ENCODE assay signal across 16 cellular contexts in the genomic region with DNA sequence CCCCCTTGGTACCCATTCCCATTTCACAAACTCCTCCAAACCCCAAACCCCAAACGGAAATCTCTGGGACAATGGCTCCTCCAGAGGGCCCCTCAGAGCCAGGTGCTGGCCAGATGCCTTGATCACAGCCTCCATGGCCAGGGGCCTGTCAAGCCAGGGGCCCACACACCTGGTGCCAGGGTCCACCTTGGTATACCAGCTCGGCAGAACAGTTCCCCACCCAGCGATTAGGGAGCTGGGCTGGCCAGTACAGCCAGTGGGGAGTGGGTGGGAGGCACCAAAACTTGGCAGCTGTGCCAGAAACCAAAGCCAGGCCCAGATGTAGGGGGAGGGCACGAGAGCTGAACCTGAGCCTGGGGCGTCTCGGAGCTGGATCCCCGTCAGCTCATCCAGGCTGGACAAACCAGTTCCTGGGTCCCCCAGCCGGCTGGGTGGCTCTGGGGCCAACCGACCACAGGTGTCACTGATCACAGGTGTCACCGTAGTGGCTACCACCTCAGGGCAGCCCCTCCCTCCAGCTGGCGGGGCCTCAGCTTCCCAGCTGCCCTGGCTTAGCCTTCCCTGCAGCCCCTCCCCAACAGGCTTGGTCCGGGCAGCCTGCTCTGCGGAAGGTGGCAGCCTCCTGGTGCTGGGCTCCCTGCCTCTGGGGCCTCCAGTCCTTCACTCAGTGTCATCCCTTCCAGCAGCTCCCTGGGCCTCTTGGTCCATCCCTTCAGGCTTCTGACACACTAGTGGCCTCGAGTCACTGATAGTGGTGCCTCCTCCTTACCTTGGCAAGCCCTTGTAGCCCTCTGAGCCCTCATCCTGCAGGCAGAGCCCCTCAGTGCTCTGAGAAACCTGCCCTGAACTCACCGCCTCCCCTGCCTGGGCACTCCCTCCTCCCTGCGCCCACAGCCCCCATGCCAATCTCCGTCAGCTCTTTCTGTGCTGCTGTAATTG. TPM values are rescaled to one million over a fixed set of nuclear protein-coding genes. Genes with fewer than 3 reads are reported as not detected.
DNase-seq lines count a peak whose midpoint lies in the region; ATAC-seq, FAIRE-seq and TF ChIP-seq lines count a peak whose summit lies in the region.
"Had no signal": no experiment of that assay in that cellular context is flagged by ENCODE, and none has a peak within 500 bp of the region (broad histone marks: within the 10 kb centered on the region; RNA-seq: fewer than 3 reads in every experiment).

No MANE protein-coding gene starts in this region.

- H2BK12ac ChIP-seq in H1 (ENCODE audit: low read depth, low read length) = peak overlapping the region; percentile 94

- peak overlapping the region; percentile 96 for H2BK5ac ChIP-seq in H1 (ENCODE audit: low read depth, low read length)

- CTCF ChIA-PET in MCF 10A (lab: Yijun Ruan, JAX) = interaction anchor here (0.9 to 3.1 kb wide), 4 partner anchors 13 to 616 kb away, joined by 3 to 11 read pairs (median 5); no protein-coding TSS in a partner anchor
- CTCF ChIA-PET in H1 (lab: Charles Lee; ENCODE audit: partially characterized antibody) = interaction anchor here (0.7 to 12.9 kb wide), 10 partner anchors 8 to 141 kb away, joined by 3 to 189 read pairs (median 10); a partner anchor contains a TSS
- CTCF ChIA-PET in activated CD4-positive, alpha-beta T cell treated with anti-CD3 and anti-CD28 coated beads, Interleukin-2, amount 10 ng/mL, durations not matched to agents 7 days and 5 days (lab: Charles Lee) = interaction anchor here (1.0 kb wide), 1 partner anchor 33 kb away, joined by 3 read pairs; no protein-coding TSS in a partner anchor

- no peak overlapping the region for H3K9ac ChIP-seq in H1 (replicated peaks in 1 of 4; ENCODE audit: extremely low read depth in 1 of 4, low read depth in 3 of 4, low read length in 3 of 4)

- intact Hi-C loops in breast epithelium (cut with DNase I; ENCODE audit: low total_unique reads) = no loop called here
- intact Hi-C loops in MCF 10A (cut with micrococcal nuclease) = no loop called here
- intact Hi-C loops in mucosa of descending colon (cut with DNase I, micrococcal nuclease) = no loop called here

- H4K91ac ChIP-seq in H1 (replicated peaks; ENCODE audit: insufficient read length, low read length) = peak overlapping the region; percentile 99

- no peaks in the 10 kb centered on the region for H3K27me3 Mint-ChIP-seq in MCF 10A (ENCODE audit: insufficient read depth, unreplicated experiment)
- H3K27me3 Mint-ChIP-seq in activated CD4-positive, alpha-beta T cell treated with anti-CD3 and anti-CD28 coated beads, Interleukin-2, amount 10 ng/mL, durations not matched to agents 7 days and 5 days = no peaks in the 10 kb centered on the region

- 91% methylated on average over 17 of the region's 17 CpGs; no CpG with 5 or more reads in 1 of the 2 experiments for WGBS in H1 (ENCODE audit: extremely low coverage in 1 of 2, insufficient coverage in 1 of 2, insufficient read length in 1 of 2, insufficient replicate concordance in 2 of 2, low coverage in 1 of 2, low lambda C conversion rate in 2 of 2, missing lambda C conversion rate in 1 of 2), 2 experiments

- H3K27ac Mint-ChIP-seq in MCF 10A (ENCODE audit: low read depth, unreplicated experiment) = no peak overlapping the region
- H3K27ac Mint-ChIP-seq in activated CD4-positive, alpha-beta T cell treated with anti-CD3 and anti-CD28 coated beads, Interleukin-2, amount 10 ng/mL, durations not matched to agents 7 days and 5 days = no peak overlapping the region

- peak overlapping the region; percentile 71 for H3K18ac ChIP-seq in H1 (ENCODE audit: extremely low read depth, low read length)

- no peaks in the 10 kb centered on the region for H3K27me3 ChIP-seq in breast epithelium
- H3K27me3 ChIP-seq in H1 (replicated peaks in 1 of 4; ENCODE audit: control insufficient read depth in 3 of 4, extremely low read depth in 1 of 4, insufficient read depth in 3 of 4, low read length in 3 of 4) = no peaks in the 10 kb centered on the region
- H3K27me3 ChIP-seq: adrenal gland had no signal

- TF ChIP-seq CTCF in breast epithelium (IDR thresholded peaks at IDR 0.05) = no peak
- no peak for TF ChIP-seq CTCF in MCF 10A (IDR thresholded peaks at IDR 0.05; ENCODE audit: unreplicated experiment)
- TF ChIP-seq CTCF in H1 (IDR thresholded peaks at IDR 0.05; ENCODE audit: control extremely low read depth in 1 of 3, insufficient read depth in 1 of 3, low read depth in 1 of 3, low read length in 3 of 3) = no peak
- TF ChIP-seq CTCF in mucosa of descending colon (IDR thresholded peaks at IDR 0.05) = no peak

- H2AK5ac ChIP-seq in H1 (ENCODE audit: low read depth, low read length) = peak overlapping the region; percentile 96

- no peaks in the 10 kb centered on the region for H3K36me3 ChIP-seq in breast epithelium
- H3K36me3 ChIP-seq in H1 (ENCODE audit: control insufficient read depth in 2 of 4, insufficient read depth in 4 of 4, low read length in 3 of 4) = peaks cover 9 to 29% (median 20%) of the 10 kb centered on the region in 4 experiments; a peak in 7 of 8 replicates
- H3K36me3 ChIP-seq in mucosa of descending colon (ENCODE audit: low read depth) = no peaks in the 10 kb centered on the region
- H3K36me3 ChIP-seq: adrenal gland had no signal

- H3K4me1 ChIP-seq in breast epithelium (peaks cover 15 to 38% of the 10 kb centered on the region in 2 donors), H1 (replicated peaks in 1 of 4; ENCODE audit: control insufficient read depth in 3 of 4, insufficient read depth in 4 of 4, low read length in 3 of 4) (peaks cover 12 to 53% (median 29%) of the 10 kb centered on the region in 4 experiments), mucosa of descending colon (ENCODE audit: low read depth) (peaks cover 15% of the 10 kb centered on the region)

- H4K8ac ChIP-seq in H1 (ENCODE audit: extremely low read depth, insufficient read depth, low read length) = peak overlapping the region; percentile 75

- peaks cover 0 to 23% of the 10 kb centered on the region in 2 experiments; a peak in 2 of 4 replicates for H3K79me2 ChIP-seq in H1 (ENCODE audit: control insufficient read depth in 1 of 2, insufficient read depth in 2 of 2, low read length in 2 of 2)

- ATAC-seq in mucosa of descending colon (peak; percentile 14), GM21390 (IDR thresholded peaks at IDR 0.05; ENCODE audit: unreplicated experiment) (no peak), GM18867 (IDR thresholded peaks at IDR 0.05; ENCODE audit: unreplicated experiment) (no peak)

- peak overlapping the region; percentile 22 for H3K56ac ChIP-seq in H1 (replicated peaks; ENCODE audit: insufficient read length, low read depth, low read length)

- peaks cover 7% of the 10 kb centered on the region for H3K79me1 ChIP-seq in H1 (ENCODE audit: low read depth, low read length)

- no peaks in the 10 kb centered on the region for H3K36me3 Mint-ChIP-seq in MCF 10A (ENCODE audit: insufficient read depth, unreplicated experiment)
- H3K36me3 Mint-ChIP-seq in activated CD4-positive, alpha-beta T cell treated with anti-CD3 and anti-CD28 coated beads, Interleukin-2, amount 10 ng/mL, durations not matched to agents 7 days and 5 days (ENCODE audit: low read depth) = no peaks in the 10 kb centered on the region

- no peaks in the 10 kb centered on the region for H3K23me2 ChIP-seq in H1 (ENCODE audit: low read depth, low read length)

- H4K5ac ChIP-seq in H1 (ENCODE audit: insufficient read length, low read depth, low read length) = peak overlapping the region; percentile 59

- POLR2A ChIA-PET in MCF 10A (lab: Yijun Ruan, JAX) = no interaction called here
- POLR2A ChIA-PET in H1 (lab: Charles Lee; ENCODE audit: partially characterized antibody) = interaction anchor here (1.2 to 40.7 kb wide), 10 partner anchors 8 to 80 kb away, joined by 3 to 1250 read pairs (median 7); a partner anchor contains a TSS
- POLR2A ChIA-PET in activated CD4-positive, alpha-beta T cell treated with anti-CD3 and anti-CD28 coated beads, Interleukin-2, amount 10 ng/mL, durations not matched to agents 7 days and 5 days (lab: Charles Lee) = no interaction called here

- BruUV-seq in MCF 10A (replicated peaks; lab: Mats Ljungman, UMichigan) = no TSS peak

- H3K9me3 ChIP-seq in breast epithelium (no peaks in the 10 kb centered on the region), H1 (ENCODE audit: insufficient read depth in 2 of 2, low read depth in 1 of 2, low read length in 1 of 2) (no peaks in the 10 kb centered on the region), mucosa of descending colon (no peaks in the 10 kb centered on the region)
- H3K9me3 ChIP-seq: adrenal gland had no signal

- no peak for TF ChIP-seq RAD21 in H1 (IDR thresholded peaks at IDR 0.05 in 1 of 2, conservative IDR thresholded peaks at IDR 0.05 in 1 of 2; ENCODE audit: low read depth in 2 of 2, low read length in 2 of 2)

- peak overlapping the region; percentile 99 for H2BK20ac ChIP-seq in H1 (ENCODE audit: low read length)

- peaks cover 6 to 7% of the 10 kb centered on the region in 2 experiments for H4K20me1 ChIP-seq in H1 (replicated peaks in 1 of 2; ENCODE audit: control insufficient read depth in 1 of 2, insufficient read depth in 2 of 2, low read length in 2 of 2)

- no peaks in the 10 kb centered on the region for H3K4me1 Mint-ChIP-seq in MCF 10A (ENCODE audit: insufficient read depth, unreplicated experiment)
- H3K4me1 Mint-ChIP-seq in activated CD4-positive, alpha-beta T cell treated with anti-CD3 and anti-CD28 coated beads, Interleukin-2, amount 10 ng/mL, durations not matched to agents 7 days and 5 days = peaks cover 16% of the 10 kb centered on the region

- H3K9me3 Mint-ChIP-seq in MCF 10A (ENCODE audit: unreplicated experiment) = no peaks in the 10 kb centered on the region
- H3K9me3 Mint-ChIP-seq in activated CD4-positive, alpha-beta T cell treated with anti-CD3 and anti-CD28 coated beads, Interleukin-2, amount 10 ng/mL, durations not matched to agents 7 days and 5 days = no peaks in the 10 kb centered on the region

- H3K4ac ChIP-seq in H1 (replicated peaks; ENCODE audit: insufficient read length, low read depth, low read length) = peak overlapping the region; percentile 82

- H2BK120ac ChIP-seq in H1 (replicated peaks; ENCODE audit: low read depth, low read length) = peak overlapping the region; percentile 80

- H2BK15ac ChIP-seq in H1 (ENCODE audit: low read length) = peak overlapping the region; percentile 98; the same call in 1 of the 2 replicates

- H3K4me3 Mint-ChIP-seq in MCF 10A (ENCODE audit: unreplicated experiment) = no peak overlapping the region
- H3K4me3 Mint-ChIP-seq in activated CD4-positive, alpha-beta T cell treated with anti-CD3 and anti-CD28 coated beads, Interleukin-2, amount 10 ng/mL, durations not matched to agents 7 days and 5 days = no peak overlapping the region

- H3K23ac ChIP-seq in H1 (ENCODE audit: insufficient read length) = no peak overlapping the region

- H3K14ac ChIP-seq in H1 (ENCODE audit: insufficient read length) = no peak overlapping the region

- no peak overlapping the region for H3K4me2 ChIP-seq in H1 (ENCODE audit: insufficient read depth in 1 of 2, low read depth in 2 of 2, low read length in 2 of 2)

- FAIRE-seq in H1 (lab: Jason Lieb, UNC) = no peak
- FAIRE-seq: HTR-8/SVneo, small intestine had no signal

- DNase-seq in breast epithelium (ENCODE audit: low spot score in 2 of 2) = peak; percentile 91 to 98
- no peak for DNase-seq in MCF 10A (ENCODE audit: unreplicated experiment)
- no peak for DNase-seq in H1 (ENCODE audit: low read depth in 1 of 2, low spot score in 2 of 2)
- peak in 2 of 3 donors; percentile 41 to 57 for DNase-seq in mucosa of descending colon
- DNase-seq in activated CD4-positive, alpha-beta T cell treated with anti-CD3 and anti-CD28 coated beads, Interleukin-2, amount 10 ng/mL, durations not matched to agents 7 days and 5 days = no peak
- DNase-seq in DMS153 treated with DMSO at 0.1 percent for 48 hours (lab: John Stamatoyannopoulos, UW; ENCODE audit: unreplicated experiment) = no peak
- DNase-seq: activated CD4-positive, alpha-beta T cell treated with anti-CD3 and anti-CD28 coated beads for 1 hour; adrenal gland; DMS79 treated with DMSO at 0.1 percent for 48 hours; NCI-H1092 treated with DMSO at 0.1 percent for 48 hours; NCI-H446 treated with DMSO at 0.1 percent for 48 hours; small intestine; SW 1271 had no signal

- peak overlapping the region; percentile 92 to 94 for H3K27ac ChIP-seq in breast epithelium
- H3K27ac ChIP-seq in H1 (ENCODE audit: low read depth, low read length) = peak overlapping the region; percentile 79
- H3K27ac ChIP-seq: adrenal gland had no signal

- H2AFZ ChIP-seq in H1 (ENCODE audit: low read length) = no peak overlapping the region

- peak overlapping the region in 1 of 3 donors; percentile 35 for H3K4me3 ChIP-seq in breast epithelium
- no peak overlapping the region for H3K4me3 ChIP-seq in H1 (ENCODE audit: extremely low read depth in 1 of 4, insufficient read depth in 2 of 4, low read depth in 3 of 4, low read length in 4 of 4)
- H3K4me3 ChIP-seq in mucosa of descending colon = no peak overlapping the region
- H3K4me3 ChIP-seq: adrenal gland had no signal

- no peak for TF ChIP-seq EP300 in H1 (IDR thresholded peaks at IDR 0.05; ENCODE audit: borderline replicate concordance in 1 of 2, low read depth in 2 of 2, low read length in 2 of 2)

- no peak for TF ChIP-seq POLR2A in breast epithelium (IDR thresholded peaks at IDR 0.05)
- TF ChIP-seq POLR2A in H1 (IDR thresholded peaks at IDR 0.05; ENCODE audit: control extremely low read depth in 1 of 2, low read depth in 2 of 2, low read length in 2 of 2) = no peak; a peak in 1 of 3 replicates

RNA-seq across cellular contexts. Expression of a gene that starts 6.6 kb away (rescaled TPM):
- total RNA-seq in breast epithelium = 10 to 100 TPM; 34.4 to 40.4 (median 36.3) TPM
- 53.0 and 56.5 TPM in 2 replicates for total RNA-seq in MCF 10A (2022)
- total RNA-seq in H1 (2021; fragmentation: NEBNext Ultra II Directional; extraction: Animal tissue kit (Norgen Biotek cat#: 25700)) = 74.6 and 75.9 TPM in 2 replicates
- polyA plus RNA-seq in H1 (2011; rRNA removed) = 90.2 and 106 TPM in 2 replicates
- 105 TPM for polyA plus RNA-seq in H1 (2011; cell fraction: cytosol; rRNA removed)
- polyA plus RNA-seq in H1 (2011; cell fraction: nucleus; rRNA removed) = 153 TPM
- polyA plus RNA-seq in H1 (2012, experiment 1 of 2) = 65.3 to 93.7 TPM (median 87.0 TPM) in 4 replicates
- polyA plus RNA-seq in H1 (2012, experiment 2 of 2) = 74.6 TPM
- polyA plus RNA-seq in H1 (2013, experiment 1 of 2) = 53.0 TPM
- 51.3 TPM for polyA plus RNA-seq in H1 (2013, experiment 2 of 2)
- polyA minus RNA-seq in H1 (2011; rRNA and poly(A)+ RNA removed) = 107 and 109 TPM in 2 replicates
- polyA minus RNA-seq in H1 (2011; cell fraction: cytosol; rRNA and poly(A)+ RNA removed) = 52.0 TPM
- polyA minus RNA-seq in H1 (2011; cell fraction: nucleus; rRNA and poly(A)+ RNA removed) = 71.2 TPM
- 10 to 100 TPM; 34.9 to 54.2 (median 40.8) TPM for total RNA-seq in mucosa of descending colon
- total RNA-seq in activated CD4-positive, alpha-beta T cell treated with anti-CD3 and anti-CD28 coated beads, Interleukin-2, amount 10 ng/mL, durations not matched to agents 7 days and 5 days = 10 to 100 TPM; 21.4 to 22.7 TPM

RNA-seq across cellular contexts. Expression of a gene that starts 10.9 kb away (rescaled TPM):
- 1 to 10 TPM in 2 of 3 donors, under 1 TPM in 1; 0.32 to 9.8 (median 4.9) TPM for total RNA-seq in breast epithelium
- total RNA-seq in MCF 10A (2022) = 0.33 and 0.56 TPM in 2 replicates
- 36.0 and 39.2 TPM in 2 replicates for total RNA-seq in H1 (2021; fragmentation: NEBNext Ultra II Directional; extraction: Animal tissue kit (Norgen Biotek cat#: 25700))
- polyA plus RNA-seq in H1 (2011; rRNA removed) = 13.1 and 23.4 TPM in 2 replicates
- 19.4 TPM for polyA plus RNA-seq in H1 (2011; cell fraction: cytosol; rRNA removed)
- 41.9 TPM for polyA plus RNA-seq in H1 (2011; cell fraction: nucleus; rRNA removed)
- polyA plus RNA-seq in H1 (2012, experiment 1 of 2) = 16.8 to 24.3 TPM (median 21.3 TPM) in 4 replicates
- 18.5 TPM for polyA plus RNA-seq in H1 (2012, experiment 2 of 2)
- polyA plus RNA-seq in H1 (2013, experiment 1 of 2) = 16.7 TPM
- 15.9 TPM for polyA plus RNA-seq in H1 (2013, experiment 2 of 2)
- polyA minus RNA-seq in H1 (2011; rRNA and poly(A)+ RNA removed) = 13.0 and 17.4 TPM in 2 replicates
- 22.0 TPM for polyA minus RNA-seq in H1 (2011; cell fraction: cytosol; rRNA and poly(A)+ RNA removed)
- polyA minus RNA-seq in H1 (2011; cell fraction: nucleus; rRNA and poly(A)+ RNA removed) = 32.8 TPM
- 1 to 10 TPM in 2 of 3 donors, under 1 TPM in 1; 0.82 to 4.0 (median 1.7) TPM for total RNA-seq in mucosa of descending colon
- 1 to 10 TPM; 1.3 to 1.5 TPM for total RNA-seq in activated CD4-positive, alpha-beta T cell treated with anti-CD3 and anti-CD28 coated beads, Interleukin-2, amount 10 ng/mL, durations not matched to agents 7 days and 5 days

RNA-seq across cellular contexts. Expression of a gene that starts 29.4 kb away (rescaled TPM):
- total RNA-seq in breast epithelium (100 to 1,000 TPM; 148 to 256 (median 220) TPM), MCF 10A (2022) (322 and 327 TPM in 2 replicates), mucosa of descending colon (10 to 100 TPM; 64.8 to 90.2 (median 68.5) TPM)
- 263 and 281 TPM in 2 replicates for total RNA-seq in H1 (2021; fragmentation: NEBNext Ultra II Directional; extraction: Animal tissue kit (Norgen Biotek cat#: 25700))
- polyA plus RNA-seq in H1 (2011; rRNA removed) = 241 and 344 TPM in 2 replicates
- polyA plus RNA-seq in H1 (2011; cell fraction: cytosol; rRNA removed) = 302 TPM
- 166 TPM for polyA plus RNA-seq in H1 (2011; cell fraction: nucleus; rRNA removed)
- 273 to 334 TPM (median 320 TPM) in 4 replicates for polyA plus RNA-seq in H1 (2012, experiment 1 of 2)
- polyA plus RNA-seq in H1 (2012, experiment 2 of 2) = 440 TPM
- polyA plus RNA-seq in H1 (2013, experiment 1 of 2) = 244 TPM
- 251 TPM for polyA plus RNA-seq in H1 (2013, experiment 2 of 2)
- 58.6 and 61.0 TPM in 2 replicates for polyA minus RNA-seq in H1 (2011; rRNA and poly(A)+ RNA removed)
- polyA minus RNA-seq in H1 (2011; cell fraction: cytosol; rRNA and poly(A)+ RNA removed) = 117 TPM
- polyA minus RNA-seq in H1 (2011; cell fraction: nucleus; rRNA and poly(A)+ RNA removed) = 80.9 TPM
- 100 to 1,000 TPM; 145 TPM for total RNA-seq in activated CD4-positive, alpha-beta T cell treated with anti-CD3 and anti-CD28 coated beads, Interleukin-2, amount 10 ng/mL, durations not matched to agents 7 days and 5 days

Comparison
In these comparisons a context has a peak if more than half of its experiments do, and no peak if none do; other contexts are left out.
1. DNase-seq: peak in breast epithelium (2 of 2) and mucosa of descending colon (2 of 3); none in MCF 10A (single experiment), H1 (0 of 2), activated CD4-positive, alpha-beta T cell treated with anti-CD3 and anti-CD28 coated beads, Interleukin-2, amount 10 ng/mL, durations not matched to agents 7 days and 5 days (single experiment) and DMS153 treated with DMSO at 0.1 percent for 48 hours (single experiment).